ENCODE assay signal across 8 cellular contexts in the genomic region with DNA sequence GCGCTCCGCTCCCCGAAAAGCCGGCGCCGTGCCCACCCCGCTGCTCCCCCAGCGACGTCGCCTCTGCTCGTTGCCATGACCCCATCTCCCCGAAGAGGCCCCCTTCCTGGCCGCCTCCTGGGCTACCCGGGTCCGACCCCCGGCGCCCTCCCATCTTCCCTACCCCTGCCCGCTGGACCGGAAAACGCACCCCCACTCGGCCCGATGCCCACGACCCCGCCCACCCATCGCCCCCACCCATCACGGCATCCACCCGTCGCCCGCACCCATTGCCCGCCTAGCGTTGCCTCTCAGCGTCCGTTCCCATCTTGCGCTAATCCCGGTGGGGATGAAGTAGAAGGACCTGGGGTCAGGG. TPM values are rescaled to one million over a fixed set of nuclear protein-coding genes. Genes with fewer than 3 reads are reported as not detected.
DNase-seq lines count a peak whose midpoint lies in the region; ATAC-seq and TF ChIP-seq lines count a peak whose summit lies in the region.

No MANE protein-coding gene starts in this region.

- no peaks in the 10 kb centered on the region for H3K27me3 ChIP-seq in GM06990 (replicated peaks; ENCODE audit: control insufficient read depth, insufficient read depth, low read length)
- H3K27me3 ChIP-seq in PC-3 (ENCODE audit: low read length): no peaks in the 10 kb centered on the region
- H3K27me3 ChIP-seq in esophagus muscularis mucosa: no peaks in the 10 kb centered on the region
- no peaks in the 10 kb centered on the region for H3K27me3 ChIP-seq in trophoblast cell (ENCODE audit: insufficient read depth, low read length)

- no peak for TF ChIP-seq EP300 in esophagus muscularis mucosa (IDR thresholded peaks at IDR 0.05)

- H3F3A ChIP-seq in PC-3 (ENCODE audit: low read length, unreplicated experiment): no peaks in the 10 kb centered on the region

- peak overlapping the region; percentile 95 for H3K4ac ChIP-seq in trophoblast cell (ENCODE audit: low read depth, low read length)

- peaks cover 5% of the 10 kb centered on the region for H3K36me3 ChIP-seq in GM06990 (ENCODE audit: control insufficient read depth, insufficient read depth, low read length)
- peaks cover 4% of the 10 kb centered on the region; the same call in 1 of the 2 replicates for H3K36me3 ChIP-seq in PC-3 (ENCODE audit: low read depth, low read length)
- H3K36me3 ChIP-seq in esophagus muscularis mucosa: peaks cover 3 to 66% (median 61%) of the 10 kb centered on the region in 4 donors
- H3K36me3 ChIP-seq in trophoblast cell (ENCODE audit: control insufficient read depth in 1 of 2, insufficient read depth in 2 of 2, low read length in 2 of 2): peaks cover 71 to 73% of the 10 kb centered on the region in 2 experiments

- peaks cover 39% of the 10 kb centered on the region for H3K79me2 ChIP-seq in PC-3 (ENCODE audit: low read length)
- peaks cover 16% of the 10 kb centered on the region for H3K79me2 ChIP-seq in trophoblast cell (ENCODE audit: control insufficient read depth, insufficient read depth, low read length, poor library complexity)

- H3K4me3 ChIP-seq in GM06990 (replicated peaks; ENCODE audit: low read depth, low read length) (peak overlapping the region; percentile 81), PC-3 (ENCODE audit: low read length) (peak overlapping the region; percentile 85), esophagus muscularis mucosa (peak overlapping the region; percentile 68 to 84 (median 74)), trophoblast cell (ENCODE audit: low read depth, low read length) (peak overlapping the region; percentile 94)

- H3K4me2 ChIP-seq in PC-3 (ENCODE audit: low read length) (peak overlapping the region; percentile 98), trophoblast cell (ENCODE audit: low read length) (peak overlapping the region; percentile 88)

- H2BK5ac ChIP-seq in trophoblast cell (ENCODE audit: low read depth, low read length, poor library complexity): no peak overlapping the region

- no TSS peak for BruUV-seq in PC-3 (replicated peaks; lab: Mats Ljungman, UMichigan)

- H2BK120ac ChIP-seq in trophoblast cell (ENCODE audit: insufficient read depth, low read length, poor library complexity): peak overlapping the region; percentile 88

- peak overlapping the region; percentile 88 for H2AK5ac ChIP-seq in trophoblast cell (ENCODE audit: low read length)

- POLR2A ChIA-PET in PC-3 (lab: Charles Lee; ENCODE audit: unreplicated experiment): no interaction called here

- H2AFZ ChIP-seq in PC-3 (ENCODE audit: low read length) (peak overlapping the region; percentile 53; the same call in 1 of the 2 replicates), trophoblast cell (ENCODE audit: insufficient read depth, low read length, poor library complexity) (peak overlapping the region; percentile 52)

- peak overlapping the region; percentile 45 for H3K18ac ChIP-seq in trophoblast cell (ENCODE audit: low read length)

- TF ChIP-seq CTCF in GM06990 (IDR thresholded peaks at IDR 0.05; ENCODE audit: insufficient read depth, low read length, poor library complexity, severe bottlenecking) (no peak), PC-3 (conservative IDR thresholded peaks at IDR 0.05; ENCODE audit: low read depth, low read length) (no peak), esophagus muscularis mucosa (IDR thresholded peaks at IDR 0.05) (no peak)

- no peaks in the 10 kb centered on the region for H3K9me2 ChIP-seq in PC-3 (replicated peaks; ENCODE audit: low read length)

- ATAC-seq in PC-3: no peak

- no peak overlapping the region for H2BK12ac ChIP-seq in trophoblast cell (ENCODE audit: low read length)

- peak overlapping the region; percentile 97 for H4K91ac ChIP-seq in trophoblast cell (ENCODE audit: low read depth, low read length)

- peak overlapping the region; percentile 72 for H4K8ac ChIP-seq in trophoblast cell (ENCODE audit: low read depth, low read length)

- H3K27ac ChIP-seq in PC-3 (ENCODE audit: low read length) (no peak overlapping the region), esophagus muscularis mucosa (replicated peaks in 1 of 4) (peak overlapping the region; percentile 88 to 91 (median 90)), trophoblast cell (ENCODE audit: low read depth, low read length) (peak overlapping the region; percentile 84)

- no peak for TF ChIP-seq POLR2A in esophagus muscularis mucosa (IDR thresholded peaks at IDR 0.05; ENCODE audit: low read depth)

- H3K9me3 ChIP-seq in PC-3 (ENCODE audit: low read length): no peaks in the 10 kb centered on the region
- H3K9me3 ChIP-seq in esophagus muscularis mucosa: no peaks in the 10 kb centered on the region
- H3K9me3 ChIP-seq in trophoblast cell (ENCODE audit: insufficient read depth, low read depth, low read length): no peaks in the 10 kb centered on the region

- no peak for DNase-seq in GM06990 (ENCODE audit: extremely low read depth, insufficient read length)
- DNase-seq in PC-3: no peak
- DNase-seq in esophagus muscularis mucosa (ENCODE audit: extremely low spot score): no peak
- DNase-seq in trophoblast cell: no peak
- no peak for DNase-seq in hippocampal formation (lab: John Stamatoyannopoulos, UW)
- DNase-seq in NCI-H2196 treated with DMSO at 0.1 percent for 48 hours (lab: John Stamatoyannopoulos, UW; ENCODE audit: unreplicated experiment): no peak
- DNase-seq in NCI-H1048 (lab: John Stamatoyannopoulos, UW): no peak
- no peak for DNase-seq in NCI-H2227 treated with DMSO at 0.1 percent for 48 hours (lab: John Stamatoyannopoulos, UW)

- H3K14ac ChIP-seq in trophoblast cell (ENCODE audit: low read length): peak overlapping the region; percentile 82

- CTCF ChIA-PET in PC-3 (lab: Charles Lee): no interaction called here

- H3K23ac ChIP-seq in trophoblast cell (ENCODE audit: low read length): no peak overlapping the region

- intact Hi-C loops in PC-3 (cut with micrococcal nuclease) (no loop called here), esophagus muscularis mucosa (cut with DNase I) (loop anchor here (5.0 kb wide), 1 partner anchor 50 kb away; the partner anchor contains the start of gene UBL4A)

- H4K12ac ChIP-seq in trophoblast cell (ENCODE audit: low read depth, low read length): peak overlapping the region; percentile 45

- H3K79me1 ChIP-seq in trophoblast cell (ENCODE audit: low read length): peaks cover 10% of the 10 kb centered on the region

- H3K9ac ChIP-seq in PC-3 (ENCODE audit: low read length): peak overlapping the region; percentile 70
- peak overlapping the region; percentile 91 for H3K9ac ChIP-seq in trophoblast cell (ENCODE audit: low read length)

- H3K4me1 ChIP-seq in PC-3 (ENCODE audit: insufficient read depth, low read length) (peaks cover 15% of the 10 kb centered on the region), esophagus muscularis mucosa (peaks cover 7 to 24% (median 22%) of the 10 kb centered on the region in 4 donors), trophoblast cell (ENCODE audit: control insufficient read depth in 1 of 2, insufficient read depth in 2 of 2, low read length in 2 of 2) (peaks cover 10% of the 10 kb centered on the region in 2 experiments)

- 34% methylated on average over 31 of the region's 35 CpGs for WGBS in esophagus muscularis mucosa
- WGBS in trophoblast cell (ENCODE audit: extremely low coverage, insufficient coverage, insufficient read length): no CpG with 5 or more reads among the region's 35 CpGs

- peaks cover 11% of the 10 kb centered on the region for H4K20me1 ChIP-seq in PC-3 (ENCODE audit: low read length)

RNA-seq across cellular contexts. Expression of gene GDI1, which starts 0.4 kb away (rescaled TPM):
- total RNA-seq in PC-3 (2014; rRNA removed) (96.1 and 97.1 TPM in 2 replicates), esophagus muscularis mucosa (100 to 1,000 TPM; 105 to 148 (median 128) TPM)
- polyA plus RNA-seq in trophoblast cell (2013): 125 and 126 TPM in 2 replicates

RNA-seq across cellular contexts. Expression of gene FAM50A, which starts 6.6 kb away (rescaled TPM):
- total RNA-seq in PC-3 (2014; rRNA removed) (53.8 and 76.7 TPM in 2 replicates), esophagus muscularis mucosa (10 to 100 TPM; 47.7 to 63.5 (median 56.7) TPM)
- 90.4 and 92.5 TPM in 2 replicates for polyA plus RNA-seq in trophoblast cell (2013)

RNA-seq across cellular contexts. Expression of gene ATP6AP1, which starts 8.9 kb away (rescaled TPM):
- total RNA-seq in PC-3 (2014; rRNA removed) (68.7 and 94.0 TPM in 2 replicates), esophagus muscularis mucosa (10 to 100 TPM; 27.4 to 67.2 (median 34.7) TPM)
- 124 and 130 TPM in 2 replicates for polyA plus RNA-seq in trophoblast cell (2013)

RNA-seq across cellular contexts. Expression of gene PLXNA3, which starts 20.7 kb away (rescaled TPM):
- total RNA-seq in PC-3 (2014; rRNA removed): 5.3 and 21.8 TPM in 2 replicates
- 10 to 100 TPM in 1 of 4 donors, 1 to 10 TPM in 3; 2.2 to 17.9 (median 4.3) TPM for total RNA-seq in esophagus muscularis mucosa
- 43.5 and 48.7 TPM in 2 replicates for polyA plus RNA-seq in trophoblast cell (2013)

RNA-seq across cellular contexts. Expression of gene TAFAZZIN, which starts 26.0 kb away (rescaled TPM):
- 39.4 and 41.5 TPM in 2 replicates for total RNA-seq in PC-3 (2014; rRNA removed)
- total RNA-seq in esophagus muscularis mucosa: 10 to 100 TPM; 18.6 to 43.6 (median 32.5) TPM
- polyA plus RNA-seq in trophoblast cell (2013): 14.4 and 14.7 TPM in 2 replicates
